10 cellular contexts compared by ENCODE assay signal in genomic region chr9:2181794-2182193, GRCh38.
DNase-seq lines count a peak whose midpoint lies in the region; ATAC-seq and TF ChIP-seq lines count a peak whose summit lies in the region.
"Had no signal": no experiment of that assay in that cellular context is flagged by ENCODE, and none has a peak within 500 bp of the region (broad histone marks: within the 10 kb centered on the region; RNA-seq: fewer than 3 reads in every experiment).

No MANE protein-coding gene starts in this region.

- H3K4me1 ChIP-seq in HUES6 (ENCODE audit: control insufficient read depth, insufficient read depth, low read length) = peaks cover 31% of the 10 kb centered on the region
- H3K4me1 ChIP-seq: SJSA1 had no signal

- ATAC-seq in HG02970 (IDR thresholded peaks at IDR 0.05; ENCODE audit: low FRiP score, unreplicated experiment) (no peak), GM18861 (IDR thresholded peaks at IDR 0.05; ENCODE audit: unreplicated experiment) (no peak)
- no peak for ATAC-seq in effector memory CD8-positive, alpha-beta T cell (replicated peaks)

- H3K36me3 Mint-ChIP-seq in chondrocyte (ENCODE audit: low read depth) (peaks cover 23% of the 10 kb centered on the region), mesothelial cell of epicardium (peaks cover 20% of the 10 kb centered on the region)
- H3K36me3 Mint-ChIP-seq in effector memory CD8-positive, alpha-beta T cell (ENCODE audit: insufficient read depth) = peaks cover 51% of the 10 kb centered on the region

- H3K27ac Mint-ChIP-seq in chondrocyte (ENCODE audit: unreplicated experiment) (no peak overlapping the region), mesothelial cell of epicardium (peak overlapping the region; percentile 94)
- H3K27ac Mint-ChIP-seq in effector memory CD8-positive, alpha-beta T cell = peak overlapping the region in 1 of 2 donors; percentile 31

- H3K4me1 Mint-ChIP-seq in chondrocyte (ENCODE audit: low read depth) (peaks cover 12% of the 10 kb centered on the region), mesothelial cell of epicardium (peaks cover 43% of the 10 kb centered on the region)
- peaks cover 7% of the 10 kb centered on the region in 2 donors for H3K4me1 Mint-ChIP-seq in effector memory CD8-positive, alpha-beta T cell (ENCODE audit: low read depth in 2 of 2)

- H3K9me3 ChIP-seq in HUES6 (ENCODE audit: control insufficient read depth, insufficient read depth, low read depth, low read length) = no peaks in the 10 kb centered on the region
- H3K9me3 ChIP-seq: SJSA1 had no signal

- H3K4me3 Mint-ChIP-seq in chondrocyte (ENCODE audit: unreplicated experiment) (no peak overlapping the region), mesothelial cell of epicardium (no peak overlapping the region)
- H3K4me3 Mint-ChIP-seq in effector memory CD8-positive, alpha-beta T cell = no peak overlapping the region

- H3K27ac ChIP-seq in HUES6 (ENCODE audit: low read depth, low read length) = no peak overlapping the region
- H3K27ac ChIP-seq: SJSA1 had no signal

- H3K9ac ChIP-seq in HUES6 (ENCODE audit: low read length) = no peak overlapping the region

- H3K9me3 Mint-ChIP-seq in chondrocyte (ENCODE audit: low read depth) (no peaks in the 10 kb centered on the region), mesothelial cell of epicardium (no peaks in the 10 kb centered on the region)
- H3K9me3 Mint-ChIP-seq in effector memory CD8-positive, alpha-beta T cell = no peaks in the 10 kb centered on the region

- TF ChIP-seq CTCF in chondrocyte (IDR thresholded peaks at IDR 0.05) = peak; percentile 70
- peak; percentile 48 for TF ChIP-seq CTCF in mesothelial cell of epicardium (IDR thresholded peaks at IDR 0.05; ENCODE audit: unreplicated experiment)

- H3K4me3 ChIP-seq in HUES6 (ENCODE audit: low read depth, low read length) = 0 out of 2 replicates have a peak overlapping the region, but pooled peaks have one; percentile 28
- H3K4me3 ChIP-seq: SJSA1 had no signal

- H3K27me3 ChIP-seq in HUES6 (ENCODE audit: control insufficient read depth, insufficient read depth, low read length) = no peaks in the 10 kb centered on the region
- H3K27me3 ChIP-seq: SJSA1 had no signal

- H3K36me3 ChIP-seq in HUES6 (ENCODE audit: control insufficient read depth, insufficient read depth, low read length) = no peaks in the 10 kb centered on the region
- H3K36me3 ChIP-seq: SJSA1 had no signal

- DNase-seq in EH (ENCODE audit: low read depth) (peak; percentile 40), chondrocyte (ENCODE audit: low spot score) (no peak), mesothelial cell of epicardium (ENCODE audit: low spot score in 2 of 2, unreplicated experiment in 2 of 2) (no peak), GF-D8 (lab: John Stamatoyannopoulos, UW) (no peak)
- DNase-seq in effector memory CD8-positive, alpha-beta T cell = no peak
- DNase-seq: left cardiac atrium had no signal

- H3K27me3 Mint-ChIP-seq in chondrocyte (ENCODE audit: low read depth) = no peaks in the 10 kb centered on the region
- H3K27me3 Mint-ChIP-seq in mesothelial cell of epicardium (ENCODE audit: low read depth) = no peaks in the 10 kb centered on the region
- no peaks in the 10 kb centered on the region for H3K27me3 Mint-ChIP-seq in effector memory CD8-positive, alpha-beta T cell
